In genomic region chr11:71207996-71208774, GRCh38 we compare ENCODE assay signal across 21 cellular contexts. TPM values are rescaled to one million over a fixed set of nuclear protein-coding genes. Genes with fewer than 3 reads are reported as not detected.
"Had no signal": no experiment of that assay in that cellular context is flagged by ENCODE, and none has a peak within 500 bp of the region (broad histone marks: within the 10 kb centered on the region; RNA-seq: fewer than 3 reads in every experiment).

No MANE protein-coding gene starts in this region.

- H3K4me1 ChIP-seq: ascending aorta, breast epithelium, gastrocnemius medialis, prostate gland had no signal

- H3K9me3 ChIP-seq: ascending aorta, breast epithelium, gastrocnemius medialis, prostate gland, thoracic aorta had no signal

- H3K4me2 ChIP-seq: smooth muscle cell had no signal

- FAIRE-seq: TTC549 had no signal

- H3K27ac ChIP-seq: ascending aorta, gastrocnemius medialis, heart right ventricle, prostate gland, thoracic aorta had no signal

- ATAC-seq: gastrocnemius medialis; heart right ventricle; right cardiac atrium; stimulated activated memory B cell treated with anti-CD40 and anti-IgM and Interleukin-4, amounts not matched to agents 10 μg/mL and 1 μg/mL and 100 μg/mL, for 72 hours had no signal

- H3K36me3 ChIP-seq: ascending aorta, breast epithelium, gastrocnemius medialis, heart right ventricle, prostate gland, thoracic aorta had no signal

- DNase-seq: activated B cell treated with CpG ODN at 0.5 μM for 24 hours; activated CD4-positive, alpha-beta memory T cell treated with anti-CD3 and anti-CD28 coated beads for 36 hours; activated CD4-positive, alpha-beta T cell treated with anti-CD3 and anti-CD28 coated beads for 4 hours; activated naive CD4-positive, alpha-beta T cell treated with anti-CD3 and anti-CD28 coated beads for 36 hours; activated T-cell treated with anti-CD3 and anti-CD28 coated beads for 4 hours; cerebellar nuclear complex; effector CD4-positive, alpha-beta T cell; gastrocnemius medialis; heart right ventricle; immature natural killer cell; right cardiac atrium; stimulated activated CD4-positive, alpha-beta T cell treated with anti-CD3 and anti-CD28 coated beads, Interleukin-4, amount 100 ng/mL, for 4 hours had no signal

- H3K27me3 ChIP-seq: ascending aorta, breast epithelium had no signal

- H3K4me3 ChIP-seq: ascending aorta, breast epithelium, gastrocnemius medialis, heart right ventricle, prostate gland, smooth muscle cell, thoracic aorta had no signal

RNA-seq across cellular contexts. Expression of gene SHANK2, which starts 44.2 kb away (rescaled TPM):
- total RNA-seq: activated CD4-positive, alpha-beta memory T cell treated with anti-CD3 and anti-CD28 coated beads for 36 hours; activated naive CD4-positive, alpha-beta T cell treated with anti-CD3 and anti-CD28 coated beads for 36 hours; activated T-helper 1 cell treated with anti-CD3 and anti-CD28 coated beads, Interleukin-12 subunit alpha, Interleukin-12 subunit beta, Interleukin-2, Interleukin-4 antibody, amounts not matched to agents 30 ng/mL and 10 ng/mL and 1 ng/mL, durations not matched to agents 14 hours and 24 hours and 36 hours; T-helper 2 cell treated with Interferon-gamma antibody and Interleukin-4, amounts not matched to agents 100 ng/mL and 5 ng/mL, for 36 hours had no signal
- polyA plus RNA-seq: immature natural killer cell had no signal
